Comparison of ENCODE assay signal across 9 cellular contexts in genomic region chr17:58232707-58233156, GRCh38. TPM values are rescaled to one million over a fixed set of nuclear protein-coding genes. Genes with fewer than 3 reads are reported as not detected.
DNase-seq lines count a peak whose midpoint lies in the region; ATAC-seq and TF ChIP-seq lines count a peak whose summit lies in the region.
"Had no signal": no experiment of that assay in that cellular context is flagged by ENCODE, and none has a peak within 500 bp of the region (broad histone marks: within the 10 kb centered on the region; RNA-seq: fewer than 3 reads in every experiment).

No MANE protein-coding gene starts in this region.

- H3K27me3 ChIP-seq in KMS-11 (ENCODE audit: insufficient read depth, low read depth): peaks cover 17% of the 10 kb centered on the region; the same call in 1 of the 2 replicates
- H3K27me3 ChIP-seq in smooth muscle cell (ENCODE audit: low read depth): peaks cover 7% of the 10 kb centered on the region

- H3K9ac ChIP-seq in KMS-11 (no peak overlapping the region), smooth muscle cell (ENCODE audit: low read depth) (peak overlapping the region; percentile 68)

- peaks cover 8% of the 10 kb centered on the region for H3K4me1 ChIP-seq in KMS-11 (ENCODE audit: low read depth, poor library complexity, severe bottlenecking)
- H3K4me1 ChIP-seq in smooth muscle cell (ENCODE audit: low read depth): peaks cover 14% of the 10 kb centered on the region

- H3K4me2 ChIP-seq in KMS-11: peak overlapping the region; percentile 3; the same call in 1 of the 2 replicates
- H3K4me2 ChIP-seq in smooth muscle cell: peak overlapping the region; percentile 69

- TF ChIP-seq CTCF in KMS-11 (conservative IDR thresholded peaks at IDR 0.05; ENCODE audit: low read depth, low read length): no peak
- no peak for TF ChIP-seq CTCF in smooth muscle cell (IDR thresholded peaks at IDR 0.05; ENCODE audit: borderline replicate concordance, insufficient read depth, poor library complexity, severe bottlenecking)

- no peak overlapping the region for H3K27ac ChIP-seq in KMS-11
- no peak overlapping the region for H3K27ac ChIP-seq in caudate nucleus (ENCODE audit: low read depth, low read length)
- peak overlapping the region; percentile 92 for H3K27ac ChIP-seq in smooth muscle cell (ENCODE audit: low read depth)

- DNase-seq in activated CD4-positive, alpha-beta T cell treated with anti-CD3 and anti-CD28 coated beads, Interleukin-2, amount 50 U/mL, for 48 hours: peak; percentile 41 to 58
- no peak for DNase-seq in activated CD4-positive, alpha-beta T cell treated with anti-CD3 and anti-CD28 coated beads for 4 hours
- DNase-seq in caudate nucleus (lab: John Stamatoyannopoulos, UW): peak in 46 of 61 donors; percentile 12 to 91 (median 50)
- DNase-seq in smooth muscle cell (lab: John Stamatoyannopoulos, UW; ENCODE audit: unreplicated experiment): no peak
- no peak for DNase-seq in effector CD4-positive, alpha-beta T cell
- DNase-seq in NCI-H510A (lab: John Stamatoyannopoulos, UW): no peak
- DNase-seq: right cardiac atrium had no signal

- H4K20me1 ChIP-seq in KMS-11 (ENCODE audit: insufficient read depth) (no peaks in the 10 kb centered on the region), smooth muscle cell (ENCODE audit: low read depth) (no peaks in the 10 kb centered on the region)

- H3K9me3 ChIP-seq in smooth muscle cell (replicated peaks; ENCODE audit: low read depth): no peaks in the 10 kb centered on the region

- H3K79me2 ChIP-seq in KMS-11 (ENCODE audit: insufficient read depth, low read depth) (no peaks in the 10 kb centered on the region), smooth muscle cell (ENCODE audit: low read depth) (no peaks in the 10 kb centered on the region)

- H3K36me3 ChIP-seq in KMS-11 (ENCODE audit: insufficient read depth) (no peaks in the 10 kb centered on the region), smooth muscle cell (ENCODE audit: low read depth) (no peaks in the 10 kb centered on the region)

- peak; percentile 77 for ATAC-seq in GM21737 (IDR thresholded peaks at IDR 0.05; ENCODE audit: unreplicated experiment)

- no peak overlapping the region for H2AFZ ChIP-seq in KMS-11 (ENCODE audit: low read depth)
- no peak overlapping the region for H2AFZ ChIP-seq in smooth muscle cell (ENCODE audit: low read depth)

- H3F3A ChIP-seq in smooth muscle cell (ENCODE audit: low read depth): peaks cover 7% of the 10 kb centered on the region

- 14% methylated on average over 12 of the region's 12 CpGs for WGBS in smooth muscle cell (ENCODE audit: low lambda C conversion rate)

- H3K4me3 ChIP-seq in KMS-11 (IDR thresholded peaks at IDR 0.05; ENCODE audit: insufficient read depth, low read depth, low read length) (no peak overlapping the region), smooth muscle cell (no peak overlapping the region)

RNA-seq across cellular contexts. Expression of gene LPO, which starts 5.7 kb away (rescaled TPM):
- 1.7 and 4.1 TPM in 2 replicates for total RNA-seq in smooth muscle cell
- 3.3 TPM in 2 replicates for polyA plus RNA-seq in smooth muscle cell
- total RNA-seq: right cardiac atrium had no signal

RNA-seq across cellular contexts. Expression of gene MKS1, which starts 13.7 kb away (rescaled TPM):
- total RNA-seq in smooth muscle cell: 9.2 and 15.6 TPM in 2 replicates
- polyA plus RNA-seq in smooth muscle cell: 15.0 and 22.8 TPM in 2 replicates

RNA-seq across cellular contexts. Expression of gene EPX, which starts 40.2 kb away (rescaled TPM):
- total RNA-seq in smooth muscle cell: not detected in 2 replicates
- polyA plus RNA-seq in smooth muscle cell: not detected in 2 replicates
- total RNA-seq: right cardiac atrium had no signal
- polyA plus RNA-seq: right cardiac atrium had no signal

RNA-seq across cellular contexts. Expression of gene MPO, which starts 48.0 kb away (rescaled TPM):
- total RNA-seq in smooth muscle cell: not detected in 2 replicates
- 0.09 TPM in 1 of 2 replicates, not detected in the other for polyA plus RNA-seq in smooth muscle cell

Comparison
In these comparisons a context has a peak if more than half of its experiments do, and no peak if none do; other contexts are left out.
1. DNase-seq: peak in activated CD4-positive, alpha-beta T cell treated with anti-CD3 and anti-CD28 coated beads, Interleukin-2, amount 50 U/mL, for 48 hours (2 of 2) and caudate nucleus (46 of 61); none in activated CD4-positive, alpha-beta T cell treated with anti-CD3 and anti-CD28 coated beads for 4 hours (0 of 2), smooth muscle cell (single experiment), effector CD4-positive, alpha-beta T cell (single experiment) and NCI-H510A (single experiment).